Comparison of ENCODE assay signal across 9 cellular contexts in genomic region chr22:31754813-31755212, GRCh38. TPM values are rescaled to one million over a fixed set of nuclear protein-coding genes. Genes with fewer than 3 reads are reported as not detected.
DNase-seq lines count a peak whose midpoint lies in the region; ATAC-seq and TF ChIP-seq lines count a peak whose summit lies in the region.
"Had no signal": no experiment of that assay in that cellular context is flagged by ENCODE, and none has a peak within 500 bp of the region (broad histone marks: within the 10 kb centered on the region; RNA-seq: fewer than 3 reads in every experiment).

No MANE protein-coding gene starts in this region.

- H3K4me1 Mint-ChIP-seq in naive thymus-derived CD8-positive, alpha-beta T cell = peaks cover 16 to 40% (median 35%) of the 10 kb centered on the region in 4 donors

- H3K4me3 ChIP-seq in BLaER1 (peak overlapping the region; percentile 83), LNCaP clone FGC (ENCODE audit: low read depth, low read length) (peak overlapping the region; percentile 82)

- H4K20me1 ChIP-seq in BLaER1 = no peaks in the 10 kb centered on the region

- DNase-seq in LNCaP clone FGC (ENCODE audit: low read depth) (no peak), kidney glomerular epithelial cell (lab: John Stamatoyannopoulos, UW) (no peak), DMS53 (lab: John Stamatoyannopoulos, UW) (no peak), cerebellum (ENCODE audit: low spot score) (no peak)
- DNase-seq in naive thymus-derived CD8-positive, alpha-beta T cell = no peak
- DNase-seq in activated CD4-positive, alpha-beta T cell treated with anti-CD3 and anti-CD28 coated beads, Interleukin-2, amount 50 U/mL, for 1 hour = no peak
- DNase-seq: NCI-H2081 treated with DMSO at 0.1 percent for 48 hours had no signal

- H3K9me3 Mint-ChIP-seq in naive thymus-derived CD8-positive, alpha-beta T cell = no peaks in the 10 kb centered on the region

- H3K27me3 Mint-ChIP-seq in naive thymus-derived CD8-positive, alpha-beta T cell = no peaks in the 10 kb centered on the region

- peak overlapping the region; percentile 88; the same call in 1 of the 2 replicates for H3K9ac ChIP-seq in BLaER1

- peak overlapping the region; percentile 93 to 100 (median 98) for H3K27ac Mint-ChIP-seq in naive thymus-derived CD8-positive, alpha-beta T cell

- H3K9me3 ChIP-seq in BLaER1 = no peaks in the 10 kb centered on the region

- no peak for TF ChIP-seq CTCF in LNCaP clone FGC (IDR thresholded peaks at IDR 0.05; ENCODE audit: control insufficient read depth, extremely low read depth, insufficient read depth)

- POLR2A ChIA-PET in naive thymus-derived CD8-positive, alpha-beta T cell (lab: Charles Lee) = interaction anchor here (0.9 kb wide), 1 partner anchor 37 kb away, joined by 3 read pairs; no protein-coding TSS in a partner anchor

- H3K27me3 ChIP-seq in BLaER1 = no peaks in the 10 kb centered on the region

- H3K4me3 Mint-ChIP-seq in naive thymus-derived CD8-positive, alpha-beta T cell = peak overlapping the region; percentile 86 to 97 (median 95)

- H3K27ac ChIP-seq in BLaER1 (no peak overlapping the region), cingulate gyrus (ENCODE audit: low read depth, low read length) (peak overlapping the region; percentile 85)

- H3K36me3 Mint-ChIP-seq in naive thymus-derived CD8-positive, alpha-beta T cell = peaks cover 0 to 21% (median 0%) of the 10 kb centered on the region in 3 donors

- H3K4me2 ChIP-seq in BLaER1 = peak overlapping the region; percentile 95

- H3K4me1 ChIP-seq in BLaER1 = peaks cover 44% of the 10 kb centered on the region

- peaks cover 36% of the 10 kb centered on the region for H3K36me3 ChIP-seq in BLaER1

- no peak for ATAC-seq in naive thymus-derived CD8-positive, alpha-beta T cell

RNA-seq across cellular contexts. Expression of gene DEPDC5, which starts 1.0 kb away (rescaled TPM):
- 10 to 100 TPM; 41.4 to 52.4 TPM for total RNA-seq in naive thymus-derived CD8-positive, alpha-beta T cell
- polyA plus RNA-seq in naive thymus-derived CD8-positive, alpha-beta T cell = 10 to 100 TPM in 1 of 3 donors, 1 to 10 TPM in 2; 3.9 to 10.6 (median 4.5) TPM
- total RNA-seq in cerebellum = 27.8 TPM

RNA-seq across cellular contexts. Expression of gene PRR14L, which starts 4.9 kb away (rescaled TPM):
- 10 to 100 TPM; 63.8 to 65.9 TPM for total RNA-seq in naive thymus-derived CD8-positive, alpha-beta T cell
- polyA plus RNA-seq in naive thymus-derived CD8-positive, alpha-beta T cell = 10 to 100 TPM; 12.7 to 26.7 (median 15.8) TPM
- 31.9 TPM for total RNA-seq in cerebellum
